In genomic region chr19:39398297-39398864, GRCh38 we compare ENCODE assay signal across 1 cellular context.
TF ChIP-seq lines count a peak whose summit lies in the region.

No MANE protein-coding gene starts in this region.

TF ChIP-seq in HEK293, 187 proteins besides CTCF, POLR2A, EP300 and RAD21 (continued from another document):
- TF ChIP-seq ELK4 (IDR thresholded peaks at IDR 0.05; ENCODE audit: borderline replicate concordance, low read depth, low read length) (no peak), ZNF629 (tag by site-specific recombination; IDR thresholded peaks at IDR 0.05) (no peak), ZBTB10 (tag by site-specific recombination; IDR thresholded peaks at IDR 0.05) (no peak), KLF16 (tag by site-specific recombination; IDR thresholded peaks at IDR 0.05) (no peak), ZNF792 (tag by site-specific recombination; IDR thresholded peaks at IDR 0.05) (no peak), ZNF514 (tag by site-specific recombination; IDR thresholded peaks at IDR 0.05) (no peak), YY1 (tag by site-specific recombination; IDR thresholded peaks at IDR 0.05) (no peak), ZNF223 (tag by site-specific recombination; IDR thresholded peaks at IDR 0.05) (no peak), ZNF148 (tag by site-specific recombination; IDR thresholded peaks at IDR 0.05; ENCODE audit: borderline replicate concordance) (no peak), KLF1 (tag by site-specific recombination; IDR thresholded peaks at IDR 0.05) (peak; percentile 80), ZNF692 (tag by site-specific recombination; IDR thresholded peaks at IDR 0.05) (no peak)
